Comparison of ENCODE assay signal across 9 cellular contexts in the genomic region with DNA sequence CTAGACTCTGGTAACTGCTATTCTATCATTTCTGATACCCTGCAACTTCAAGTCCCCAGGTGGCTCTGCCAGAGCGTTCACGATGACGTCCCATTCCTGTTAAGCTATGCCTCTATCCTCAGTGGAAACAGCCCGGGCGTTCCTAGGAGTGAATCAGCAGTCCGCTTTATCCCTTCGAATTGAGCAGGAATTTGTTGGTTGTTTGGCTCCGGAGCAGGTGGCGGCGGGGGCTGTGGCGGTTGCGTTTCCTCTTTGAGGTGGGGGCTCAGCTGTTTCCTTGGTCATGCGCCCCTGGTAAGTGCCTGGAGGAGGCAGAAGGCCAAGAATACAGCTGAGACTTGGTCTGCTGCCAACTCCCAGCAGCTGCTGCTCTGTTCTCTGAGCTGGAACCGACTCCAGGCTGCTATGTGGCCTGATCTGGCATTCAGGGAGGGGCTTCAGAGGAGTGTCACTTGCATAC. TPM values are rescaled to one million over a fixed set of nuclear protein-coding genes. Genes with fewer than 3 reads are reported as not detected.
DNase-seq lines count a peak whose midpoint lies in the region; ATAC-seq and TF ChIP-seq lines count a peak whose summit lies in the region.
"Had no signal": no experiment of that assay in that cellular context is flagged by ENCODE, and none has a peak within 500 bp of the region (broad histone marks: within the 10 kb centered on the region; RNA-seq: fewer than 3 reads in every experiment).

No MANE protein-coding gene starts in this region.

- H3K4me1 ChIP-seq in BLaER1 (peaks cover 97% of the 10 kb centered on the region), lower lobe of right lung (no peaks in the 10 kb centered on the region)

- H3K9ac ChIP-seq in BLaER1: peak overlapping the region; percentile 68

- H3K9me3 ChIP-seq in BLaER1 (no peaks in the 10 kb centered on the region; the same call in 1 of the 2 replicates), lower lobe of right lung (no peaks in the 10 kb centered on the region)

- peak overlapping the region; percentile 83 for H3K4me2 ChIP-seq in BLaER1

- no peak overlapping the region for H3K4me3 Mint-ChIP-seq in activated naive CD8-positive, alpha-beta T cell treated with anti-CD3 and anti-CD28 coated beads, Interleukin-2, amount 50 U/mL, for 24 hours
- H3K4me3 Mint-ChIP-seq: neural crest cell had no signal

- peaks cover 2% of the 10 kb centered on the region for H3K27me3 Mint-ChIP-seq in activated naive CD8-positive, alpha-beta T cell treated with anti-CD3 and anti-CD28 coated beads, Interleukin-2, amount 50 U/mL, for 24 hours

- peak; percentile 71 for ATAC-seq in HG02610 (IDR thresholded peaks at IDR 0.05; ENCODE audit: unreplicated experiment)
- ATAC-seq in lower lobe of right lung: peak in 1 of 2 donors; percentile 38
- no peak for ATAC-seq in activated naive CD8-positive, alpha-beta T cell treated with anti-CD3 and anti-CD28 coated beads, Interleukin-2, amount 50 U/mL, for 24 hours

- H3K27ac ChIP-seq in BLaER1 (peak overlapping the region; percentile 90), brain microvascular endothelial cell (peak overlapping the region; percentile 19), lower lobe of right lung (no peak overlapping the region)

- no peaks in the 10 kb centered on the region for H3K4me1 Mint-ChIP-seq in activated naive CD8-positive, alpha-beta T cell treated with anti-CD3 and anti-CD28 coated beads, Interleukin-2, amount 50 U/mL, for 24 hours
- H3K4me1 Mint-ChIP-seq: neural crest cell had no signal

- in situ Hi-C loops in brain microvascular endothelial cell (cut with HindIII; ENCODE audit: low pct_ligation_motif_present, low sequenced_read_pairs): no loop called here

- H3K9me3 Mint-ChIP-seq in activated naive CD8-positive, alpha-beta T cell treated with anti-CD3 and anti-CD28 coated beads, Interleukin-2, amount 50 U/mL, for 24 hours: no peaks in the 10 kb centered on the region
- H3K9me3 Mint-ChIP-seq: neural crest cell had no signal

- no peaks in the 10 kb centered on the region for H3K27me3 ChIP-seq in BLaER1
- H3K27me3 ChIP-seq in brain microvascular endothelial cell (replicated peaks): no peaks in the 10 kb centered on the region
- H3K27me3 ChIP-seq in lower lobe of right lung (ENCODE audit: low read depth): no peaks in the 10 kb centered on the region

- TF ChIP-seq CTCF in brain microvascular endothelial cell (IDR thresholded peaks at IDR 0.05; ENCODE audit: low read depth, low read length, missing control alignments) (no peak), lower lobe of right lung (IDR thresholded peaks at IDR 0.05) (no peak)

- no peaks in the 10 kb centered on the region for H4K20me1 ChIP-seq in BLaER1

- H3K27ac Mint-ChIP-seq in activated naive CD8-positive, alpha-beta T cell treated with anti-CD3 and anti-CD28 coated beads, Interleukin-2, amount 50 U/mL, for 24 hours: no peak overlapping the region

- H3K4me3 ChIP-seq in BLaER1: peak overlapping the region; percentile 52
- peak overlapping the region; percentile 3 for H3K4me3 ChIP-seq in brain microvascular endothelial cell (ENCODE audit: low read depth, low read length)
- no peak overlapping the region for H3K4me3 ChIP-seq in lower lobe of right lung

- H3K36me3 ChIP-seq in BLaER1: peaks cover 7% of the 10 kb centered on the region; the same call in 1 of the 2 replicates
- H3K36me3 ChIP-seq in brain microvascular endothelial cell (replicated peaks): no peaks in the 10 kb centered on the region
- no peaks in the 10 kb centered on the region for H3K36me3 ChIP-seq in lower lobe of right lung

- no peaks in the 10 kb centered on the region for H3K36me3 Mint-ChIP-seq in activated naive CD8-positive, alpha-beta T cell treated with anti-CD3 and anti-CD28 coated beads, Interleukin-2, amount 50 U/mL, for 24 hours (ENCODE audit: low read depth)

- DNase-seq in NCI-H2029 (lab: John Stamatoyannopoulos, UW) (peak; percentile 94), brain microvascular endothelial cell (peak; percentile 73), lower lobe of right lung (peak; percentile 30), SIG-M5 (lab: John Stamatoyannopoulos, UW) (no peak), NOMO-1 treated with DMSO at 0.1 percent for 48 hours (lab: John Stamatoyannopoulos, UW; ENCODE audit: unreplicated experiment) (no peak)
- no peak for DNase-seq in activated naive CD8-positive, alpha-beta T cell treated with anti-CD3 and anti-CD28 coated beads, Interleukin-2, amount 50 U/mL, for 24 hours

- intact Hi-C loops in lower lobe of right lung (cut with DNase I): no loop called here

RNA-seq across cellular contexts. Expression of a gene that starts 25.2 kb away (rescaled TPM):
- total RNA-seq in lower lobe of right lung: not detected

Comparison
In these comparisons a context has a peak if more than half of its experiments do, and no peak if none do; other contexts are left out.
1. DNase-seq: peak in NCI-H2029 (single experiment), brain microvascular endothelial cell (single experiment) and lower lobe of right lung (single experiment); none in SIG-M5 (single experiment), NOMO-1 treated with DMSO at 0.1 percent for 48 hours (single experiment) and activated naive CD8-positive, alpha-beta T cell treated with anti-CD3 and anti-CD28 coated beads, Interleukin-2, amount 50 U/mL, for 24 hours (single experiment).